Comparison of ENCODE assay signal across 25 cellular contexts in the genomic region with DNA sequence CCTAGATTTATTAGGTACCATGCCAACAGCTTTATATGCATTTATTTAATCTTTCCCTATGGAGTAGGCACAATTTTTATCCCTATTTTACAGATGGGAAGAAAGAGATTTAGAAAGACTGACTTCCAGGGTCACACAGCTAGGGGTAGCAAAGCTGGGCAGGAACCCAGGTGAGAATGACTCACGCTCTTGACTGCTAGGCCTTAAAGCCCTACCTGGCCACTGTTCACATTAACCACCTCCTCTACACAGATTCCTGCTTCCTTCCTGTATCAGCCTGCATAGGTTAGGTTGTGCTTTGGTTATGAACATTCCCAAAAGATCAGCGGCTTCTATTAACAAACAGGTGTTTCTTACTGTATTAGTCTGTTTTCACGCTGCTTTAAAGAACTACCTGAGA. TPM values are rescaled to one million over a fixed set of nuclear protein-coding genes. Genes with fewer than 3 reads are reported as not detected.
DNase-seq lines count a peak whose midpoint lies in the region; ATAC-seq and TF ChIP-seq lines count a peak whose summit lies in the region.
"Had no signal": no experiment of that assay in that cellular context is flagged by ENCODE, and none has a peak within 500 bp of the region (broad histone marks: within the 10 kb centered on the region; RNA-seq: fewer than 3 reads in every experiment).

No MANE protein-coding gene starts in this region.

- H2AK5ac ChIP-seq in mesendoderm (ENCODE audit: low read length): no peak overlapping the region

- H3K27me3 ChIP-seq in mesendoderm (ENCODE audit: insufficient read depth, low read length, poor library complexity): no peaks in the 10 kb centered on the region
- H3K27me3 ChIP-seq: ascending aorta, right atrium auricular region had no signal

- peak; percentile 7 for DNase-seq in NCI-H2029 (lab: John Stamatoyannopoulos, UW)
- no peak for DNase-seq in NCI-H2029 treated with DMSO at 0.1 percent for 48 hours (lab: John Stamatoyannopoulos, UW)
- peak; percentile 53 for DNase-seq in RWPE1 (ENCODE audit: low spot score)
- DNase-seq in mesendoderm: peak; percentile 19
- DNase-seq in stimulated activated CD4-positive, alpha-beta T cell treated with anti-CD3 and anti-CD28 coated beads, Interleukin-4, amount 100 ng/mL, for 1 hour: no peak
- no peak for DNase-seq in activated T-cell treated with anti-CD3 and anti-CD28 coated beads, Interleukin-2, amount 50 U/mL, for 48 hours
- DNase-seq: activated B cell treated with CpG ODN at 0.5 μM for 24 hours; activated CD4-positive, alpha-beta T cell treated with anti-CD3 and anti-CD28 coated beads, Interleukin-2, amount 10 ng/mL, durations not matched to agents 7 days and 5 days; activated gamma-delta T cell treated with Interleukin-2 at 50 U/mL for 16 hours; activated naive CD8-positive, alpha-beta T cell treated with anti-CD3 and anti-CD28 coated beads, Interleukin-2, amount 10 ng/mL, durations not matched to agents 7 days and 5 days; activated T-cell treated with anti-CD3 and anti-CD28 coated beads, Interleukin-2, amount 50 U/mL, for 1 hour; left ventricle myocardium inferior; NCI-H1436; NCI-H446 treated with DMSO at 0.1 percent for 48 hours; NCI-H82; RPMI8226; stimulated activated naive CD8-positive, alpha-beta T cell treated with anti-CD3 and anti-CD28 coated beads, Interleukin-15, Interleukin-2, amounts not matched to agents 100 U/mL and 50 U/mL, for 24 hours had no signal

- H3K9ac ChIP-seq in mesendoderm (ENCODE audit: low read length): no peak overlapping the region
- H3K9ac ChIP-seq: KMS-11 had no signal

- no peaks in the 10 kb centered on the region for H3K36me3 Mint-ChIP-seq in activated T-helper 17 cell treated with anti-CD3 and anti-CD28 coated beads, Interleukin-2, amount 50 U/mL, for 72 hours (ENCODE audit: low read depth)
- H3K36me3 Mint-ChIP-seq: activated naive CD8-positive, alpha-beta T cell treated with anti-CD3 and anti-CD28 coated beads, Interleukin-2, amount 10 ng/mL, durations not matched to agents 7 days and 5 days had no signal

- WGBS in mesendoderm (ENCODE audit: extremely low coverage, insufficient coverage, low lambda C conversion rate): no CpG with 5 or more reads among the region's 3 CpGs

- no peaks in the 10 kb centered on the region for H3K9me3 Mint-ChIP-seq in activated T-helper 17 cell treated with anti-CD3 and anti-CD28 coated beads, Interleukin-2, amount 50 U/mL, for 72 hours
- H3K9me3 Mint-ChIP-seq: activated B cell treated with CpG ODN at 0.5 μM for 24 hours; activated CD4-positive, alpha-beta T cell treated with anti-CD3 and anti-CD28 coated beads, Interleukin-2, amount 10 ng/mL, durations not matched to agents 7 days and 5 days; activated naive CD8-positive, alpha-beta T cell treated with anti-CD3 and anti-CD28 coated beads, Interleukin-2, amount 10 ng/mL, durations not matched to agents 7 days and 5 days had no signal

- POLR2A ChIA-PET in RWPE1 (lab: Yijun Ruan, JAX; ENCODE audit: low non-redundant PET): no interaction called here

- H3K4me2 ChIP-seq in mesendoderm (ENCODE audit: low read length): no peak overlapping the region
- H3K4me2 ChIP-seq: KMS-11, smooth muscle cell had no signal

- no peak overlapping the region for H3K4ac ChIP-seq in mesendoderm (ENCODE audit: low read depth, low read length)

- H3K27ac ChIP-seq in RWPE1 (no peak overlapping the region), mesendoderm (ENCODE audit: low read depth, low read length) (no peak overlapping the region)
- H3K27ac ChIP-seq: 22Rv1, ascending aorta, HL-60, KMS-11, left ventricle myocardium inferior, right atrium auricular region had no signal

- H3K27ac Mint-ChIP-seq in activated T-helper 17 cell treated with anti-CD3 and anti-CD28 coated beads, Interleukin-2, amount 50 U/mL, for 72 hours: no peak overlapping the region
- H3K27ac Mint-ChIP-seq: activated B cell treated with CpG ODN at 0.5 μM for 24 hours; activated CD4-positive, alpha-beta T cell treated with anti-CD3 and anti-CD28 coated beads, Interleukin-2, amount 10 ng/mL, durations not matched to agents 7 days and 5 days; activated naive CD8-positive, alpha-beta T cell treated with anti-CD3 and anti-CD28 coated beads, Interleukin-2, amount 10 ng/mL, durations not matched to agents 7 days and 5 days had no signal

- CTCF ChIA-PET in RWPE1 (lab: Yijun Ruan, JAX): no interaction called here

- H4K8ac ChIP-seq in mesendoderm (ENCODE audit: low read depth, low read length): no peak overlapping the region

- H3K4me3 Mint-ChIP-seq in activated T-helper 17 cell treated with anti-CD3 and anti-CD28 coated beads, Interleukin-2, amount 50 U/mL, for 72 hours: no peak overlapping the region
- H3K4me3 Mint-ChIP-seq: activated B cell treated with CpG ODN at 0.5 μM for 24 hours; activated CD4-positive, alpha-beta T cell treated with anti-CD3 and anti-CD28 coated beads, Interleukin-2, amount 10 ng/mL, durations not matched to agents 7 days and 5 days; activated naive CD8-positive, alpha-beta T cell treated with anti-CD3 and anti-CD28 coated beads, Interleukin-2, amount 10 ng/mL, durations not matched to agents 7 days and 5 days had no signal

- no peak overlapping the region for H2BK15ac ChIP-seq in mesendoderm (replicated peaks; ENCODE audit: low read depth)

- peak; percentile 84 for ATAC-seq in esophagus mucosa
- no peak for ATAC-seq in activated T-helper 17 cell treated with anti-CD3 and anti-CD28 coated beads, Interleukin-2, amount 50 U/mL, for 72 hours (replicated peaks)
- ATAC-seq: stimulated activated naive CD8-positive, alpha-beta T cell treated with anti-CD3 and anti-CD28 coated beads, Interleukin-15, Interleukin-2, amounts not matched to agents 100 U/mL and 50 U/mL, for 24 hours had no signal

- no peaks in the 10 kb centered on the region for H3K79me2 ChIP-seq in mesendoderm (ENCODE audit: control insufficient read depth, insufficient read depth, low read length)

- no peaks in the 10 kb centered on the region for H3K4me1 Mint-ChIP-seq in activated T-helper 17 cell treated with anti-CD3 and anti-CD28 coated beads, Interleukin-2, amount 50 U/mL, for 72 hours
- H3K4me1 Mint-ChIP-seq: activated B cell treated with CpG ODN at 0.5 μM for 24 hours; activated CD4-positive, alpha-beta T cell treated with anti-CD3 and anti-CD28 coated beads, Interleukin-2, amount 10 ng/mL, durations not matched to agents 7 days and 5 days; activated naive CD8-positive, alpha-beta T cell treated with anti-CD3 and anti-CD28 coated beads, Interleukin-2, amount 10 ng/mL, durations not matched to agents 7 days and 5 days had no signal

- H3K56ac ChIP-seq in mesendoderm (ENCODE audit: low read length): no peak overlapping the region

- no peak overlapping the region for H3K4me3 ChIP-seq in mesendoderm (ENCODE audit: low read length)
- H3K4me3 ChIP-seq: ascending aorta, left ventricle myocardium inferior, right atrium auricular region, smooth muscle cell had no signal

- no peak for TF ChIP-seq CTCF in RWPE1 (conservative IDR thresholded peaks at IDR 0.05; ENCODE audit: low read depth)

- H3K79me1 ChIP-seq in mesendoderm (ENCODE audit: low read length): no peaks in the 10 kb centered on the region

- no peak overlapping the region for H3K18ac ChIP-seq in mesendoderm (ENCODE audit: low read length)

- H4K5ac ChIP-seq in mesendoderm (ENCODE audit: low read length): no peak overlapping the region

- no peak overlapping the region for H2BK120ac ChIP-seq in mesendoderm (ENCODE audit: low read depth, low read length)

- H2BK5ac ChIP-seq in mesendoderm (ENCODE audit: low read length): no peak overlapping the region

- no peaks in the 10 kb centered on the region for H3K4me1 ChIP-seq in mesendoderm (ENCODE audit: control insufficient read depth, low read depth, low read length)
- H3K4me1 ChIP-seq: ascending aorta, left ventricle myocardium inferior, right atrium auricular region had no signal

- no peak overlapping the region for H3K23ac ChIP-seq in mesendoderm (ENCODE audit: low read length)

- H3K36me3 ChIP-seq in mesendoderm (ENCODE audit: control insufficient read depth, insufficient read depth, low read length): no peaks in the 10 kb centered on the region
- H3K36me3 ChIP-seq: left ventricle myocardium inferior, right atrium auricular region had no signal

- H3K27me3 Mint-ChIP-seq in activated T-helper 17 cell treated with anti-CD3 and anti-CD28 coated beads, Interleukin-2, amount 50 U/mL, for 72 hours: no peaks in the 10 kb centered on the region
- H3K27me3 Mint-ChIP-seq: activated CD4-positive, alpha-beta T cell treated with anti-CD3 and anti-CD28 coated beads, Interleukin-2, amount 10 ng/mL, durations not matched to agents 7 days and 5 days; activated naive CD8-positive, alpha-beta T cell treated with anti-CD3 and anti-CD28 coated beads, Interleukin-2, amount 10 ng/mL, durations not matched to agents 7 days and 5 days had no signal

RNA-seq across cellular contexts. Expression of a gene that starts 53.2 kb away (rescaled TPM):
- total RNA-seq in esophagus mucosa: 0.20 TPM
- polyA plus RNA-seq in mesendoderm (2013, experiment 1 of 2): 1.5 TPM
- polyA plus RNA-seq in mesendoderm (2013, experiment 2 of 2): 1.3 TPM
- total RNA-seq in activated T-helper 17 cell treated with anti-CD3 and anti-CD28 coated beads, Interleukin-2, amount 50 U/mL, for 72 hours: 10 to 100 TPM in 1 of 2 donors, 1 to 10 TPM in 1; 6.0 to 10.4 TPM

RNA-seq across cellular contexts. Expression of a gene that starts 57.9 kb away (rescaled TPM):
- 2.4 TPM for total RNA-seq in esophagus mucosa
- 1.2 TPM for polyA plus RNA-seq in mesendoderm (2013, experiment 1 of 2)
- polyA plus RNA-seq in mesendoderm (2013, experiment 2 of 2): 1.1 TPM
- 1 to 10 TPM; 4.6 to 9.2 TPM for total RNA-seq in activated T-helper 17 cell treated with anti-CD3 and anti-CD28 coated beads, Interleukin-2, amount 50 U/mL, for 72 hours

RNA-seq across cellular contexts. Expression of a gene that starts 57.9 kb away (rescaled TPM):
- 42.1 TPM for total RNA-seq in esophagus mucosa
- polyA plus RNA-seq in mesendoderm (2013, experiment 1 of 2): 19.3 TPM
- 18.1 TPM for polyA plus RNA-seq in mesendoderm (2013, experiment 2 of 2)
- 10 to 100 TPM; 29.6 to 33.4 TPM for total RNA-seq in activated T-helper 17 cell treated with anti-CD3 and anti-CD28 coated beads, Interleukin-2, amount 50 U/mL, for 72 hours

Comparison
In these comparisons a context has a peak if more than half of its experiments do, and no peak if none do; other contexts are left out.
1. DNase-seq: peak in NCI-H2029 (single experiment), RWPE1 (single experiment) and mesendoderm (single experiment); none in NCI-H2029 treated with DMSO at 0.1 percent for 48 hours (single experiment), stimulated activated CD4-positive, alpha-beta T cell treated with anti-CD3 and anti-CD28 coated beads, Interleukin-4, amount 100 ng/mL, for 1 hour (single experiment) and activated T-cell treated with anti-CD3 and anti-CD28 coated beads, Interleukin-2, amount 50 U/mL, for 48 hours (0 of 2).